8 cellular contexts compared by ENCODE assay signal in the genomic region with DNA sequence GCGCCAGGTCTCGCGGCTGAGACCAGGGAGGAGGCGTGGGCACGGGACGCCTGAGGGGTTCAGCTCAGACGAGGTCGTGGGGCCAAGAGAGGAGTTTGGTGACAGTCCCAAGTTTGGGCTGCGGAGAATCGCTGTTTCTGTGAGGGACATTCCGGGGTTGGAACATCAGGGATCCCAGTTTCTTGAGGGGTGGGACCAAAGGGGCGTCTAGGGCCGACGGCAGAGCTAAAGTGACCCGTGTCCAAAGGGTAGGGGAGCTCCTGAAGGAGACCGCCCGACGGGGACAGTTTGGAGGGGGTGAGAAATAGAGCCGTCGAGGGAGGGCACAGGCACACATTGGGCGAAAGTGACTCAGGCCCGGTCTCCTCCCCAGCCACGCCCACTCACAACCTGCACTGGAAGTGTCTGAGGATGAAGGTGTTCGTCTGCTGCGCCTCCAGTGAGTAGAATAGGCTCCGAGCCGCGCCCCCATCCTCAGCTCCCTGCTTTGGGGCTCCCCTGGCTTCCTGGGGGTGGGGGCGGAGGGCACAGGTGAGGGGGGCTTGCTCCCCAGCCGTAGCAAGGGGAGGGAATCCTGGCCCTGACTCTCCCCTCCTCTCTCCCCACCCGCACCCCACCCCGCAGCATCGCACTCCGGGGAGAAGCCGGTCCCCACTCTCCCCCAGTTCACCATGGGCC. TPM values are rescaled to one million over a fixed set of nuclear protein-coding genes. Genes with fewer than 3 reads are reported as not detected.
DNase-seq lines count a peak whose midpoint lies in the region; ATAC-seq and TF ChIP-seq lines count a peak whose summit lies in the region.

No MANE protein-coding gene starts in this region.

- H3K27me3 Mint-ChIP-seq in GM23338 (ENCODE audit: insufficient read depth, low read depth, poor library complexity) (peaks cover 60% of the 10 kb centered on the region), osteocyte (ENCODE audit: unreplicated experiment) (peaks cover 25% of the 10 kb centered on the region)

- no peak for TF ChIP-seq POLR2A in transverse colon (IDR thresholded peaks at IDR 0.05)

- in situ Hi-C loops in transverse colon (cut with MboI; ENCODE audit: low pct_ligation_motif_present in 1 of 4, low pct_unique_long_range_greater_than_20kb in 1 of 4, low sequenced_read_pairs in 3 of 4): no loop called here

- TF ChIP-seq CTCF in GM23338 (conservative IDR thresholded peaks at IDR 0.05; ENCODE audit: low read depth in 2 of 2) (no peak), fibroblast of villous mesenchyme (IDR thresholded peaks at IDR 0.05; ENCODE audit: insufficient read depth, low read depth, low read length) (no peak), osteocyte (IDR thresholded peaks at IDR 0.05) (no peak), transverse colon (IDR thresholded peaks at IDR 0.05) (no peak)

- H3K4me3 Mint-ChIP-seq in GM23338 (peak overlapping the region; percentile 95), osteocyte (ENCODE audit: unreplicated experiment) (peak overlapping the region; percentile 90)

- DNase-seq in GM23338 (ENCODE audit: low spot score) (peak; percentile 77), OCI-M1 (lab: John Stamatoyannopoulos, UW) (peak; percentile 76), activated T-helper 1 cell treated with Interleukin-2 at 50 U/mL for 16 hours (ENCODE audit: low read depth) (peak; percentile 57), fibroblast of villous mesenchyme (ENCODE audit: low read depth) (no peak), osteocyte (ENCODE audit: extremely low spot score, unreplicated experiment) (no peak), transverse colon (peak; percentile 86), cortex of kidney (lab: John Stamatoyannopoulos, UW) (no peak)

- H3F3A ChIP-seq in GM23338 (replicated peaks; ENCODE audit: low read depth): peaks cover 18% of the 10 kb centered on the region; the same call in 1 of the 2 replicates

- H4K20me1 ChIP-seq in GM23338 (replicated peaks; ENCODE audit: insufficient read depth): peaks cover 6% of the 10 kb centered on the region; the same call in 1 of the 2 replicates

- 0 to 3% methylated on average over 4 to 32 of the region's 35 CpGs for WGBS in transverse colon (ENCODE audit: low coverage in 1 of 2), 2 donors

- H3K4me1 Mint-ChIP-seq in GM23338: peaks cover 39% of the 10 kb centered on the region
- peaks cover 30% of the 10 kb centered on the region for H3K4me1 Mint-ChIP-seq in osteocyte (ENCODE audit: unreplicated experiment)

- H3K9me3 ChIP-seq in transverse colon: no peaks in the 10 kb centered on the region

- H3K36me3 Mint-ChIP-seq in GM23338 (ENCODE audit: low read depth): no peaks in the 10 kb centered on the region; the same call in 2 of the 3 replicates
- no peaks in the 10 kb centered on the region for H3K36me3 Mint-ChIP-seq in osteocyte (ENCODE audit: unreplicated experiment)

- no peak overlapping the region for H3K27ac ChIP-seq in GM23338 (ENCODE audit: low read depth)
- H3K27ac ChIP-seq in transverse colon: peak overlapping the region; percentile 90 to 94 (median 92)

- intact Hi-C loops in transverse colon (cut with DNase I; ENCODE audit: low total_unique reads): loop anchor here (10.0 kb wide), 1 partner anchor 601 kb away; no protein-coding TSS in a partner anchor

- no peak overlapping the region for H3K27ac Mint-ChIP-seq in GM23338
- peak overlapping the region; percentile 89 for H3K27ac Mint-ChIP-seq in osteocyte (ENCODE audit: unreplicated experiment)

- H3K79me2 ChIP-seq in GM23338 (replicated peaks; ENCODE audit: insufficient read depth): no peaks in the 10 kb centered on the region

- no peaks in the 10 kb centered on the region for H3K9me2 ChIP-seq in GM23338 (ENCODE audit: insufficient read depth)

- peaks cover 39% of the 10 kb centered on the region for H3K27me3 ChIP-seq in GM23338 (ENCODE audit: insufficient read depth)
- H3K27me3 ChIP-seq in transverse colon: peaks cover 35% of the 10 kb centered on the region

- H3K9me3 Mint-ChIP-seq in GM23338 (no peaks in the 10 kb centered on the region), osteocyte (ENCODE audit: unreplicated experiment) (no peaks in the 10 kb centered on the region)

- H3K4me2 ChIP-seq in GM23338: peak overlapping the region; percentile 95

- peak overlapping the region; percentile 88 for H3K4me3 ChIP-seq in GM23338
- peak overlapping the region; percentile 88 for H3K4me3 ChIP-seq in fibroblast of villous mesenchyme (ENCODE audit: low read depth, low read length)
- peak overlapping the region; percentile 45 to 78 (median 53) for H3K4me3 ChIP-seq in transverse colon

- H3K36me3 ChIP-seq in GM23338 (ENCODE audit: insufficient read depth) (no peaks in the 10 kb centered on the region), transverse colon (no peaks in the 10 kb centered on the region)

- H2AFZ ChIP-seq in GM23338: peak overlapping the region; percentile 97; the same call in 1 of the 2 replicates

- no peak for TF ChIP-seq EP300 in transverse colon (IDR thresholded peaks at IDR 0.05; ENCODE audit: low read depth)

- peak; percentile 3 for ATAC-seq in GM23338
- no peak for ATAC-seq in GM18517 (IDR thresholded peaks at IDR 0.05; ENCODE audit: unreplicated experiment)

- H3K4me1 ChIP-seq in GM23338 (ENCODE audit: insufficient read depth): peaks cover 24% of the 10 kb centered on the region
- peaks cover 34 to 53% (median 50%) of the 10 kb centered on the region in 4 donors for H3K4me1 ChIP-seq in transverse colon

TF ChIP-seq in GM23338, 12 proteins besides CTCF, POLR2A, EP300 and RAD21:
- TF ChIP-seq CREB1 (CRISPR knock-in tag; IDR thresholded peaks at IDR 0.05; ENCODE audit: low read depth) (no peak), POLR2AphosphoS5 (IDR thresholded peaks at IDR 0.05; ENCODE audit: low read depth) (0 out of 2 replicates have a peak, but pooled peaks have one; percentile 16)
TF ChIP-seq in GM23338: peak in this region for 1.

RNA-seq across cellular contexts. Expression of gene EFNA3, which starts 7.0 kb away (rescaled TPM):
- 13.6 and 14.5 TPM in 2 replicates for total RNA-seq in GM23338 (2014; rRNA removed; shearing (Covaris generic))
- polyA plus RNA-seq in GM23338 (2016; fragmentation: Nextera tagmentation; extraction: Ambion mirVana): 10.3 and 13.5 TPM in 2 replicates
- total RNA-seq in fibroblast of villous mesenchyme (0.32 and 0.43 TPM in 2 replicates), osteocyte (2.1 and 2.9 TPM in 2 replicates), transverse colon (1 to 10 TPM; 3.4 to 7.9 (median 7.2) TPM)

RNA-seq across cellular contexts. Expression of gene EFNA4, which starts 22.1 kb away (rescaled TPM):
- total RNA-seq in GM23338 (2014; rRNA removed; shearing (Covaris generic)): 22.9 and 25.0 TPM in 2 replicates
- polyA plus RNA-seq in GM23338 (2016; fragmentation: Nextera tagmentation; extraction: Ambion mirVana): 11.1 and 16.4 TPM in 2 replicates
- total RNA-seq in fibroblast of villous mesenchyme (2.6 and 3.9 TPM in 2 replicates), osteocyte (10.1 and 12.4 TPM in 2 replicates), transverse colon (10 to 100 TPM; 18.3 to 57.2 (median 37.2) TPM)

RNA-seq across cellular contexts. Expression of gene ADAM15, which starts 34.5 kb away (rescaled TPM):
- total RNA-seq in GM23338 (2014; rRNA removed; shearing (Covaris generic)): 25.9 and 31.1 TPM in 2 replicates
- 24.2 and 25.9 TPM in 2 replicates for polyA plus RNA-seq in GM23338 (2016; fragmentation: Nextera tagmentation; extraction: Ambion mirVana)
- 41.2 and 49.2 TPM in 2 replicates for total RNA-seq in fibroblast of villous mesenchyme
- 88.4 and 89.4 TPM in 2 replicates for total RNA-seq in osteocyte
- 100 to 1,000 TPM in 3 of 4 donors, 10 to 100 TPM in 1; 90.6 to 196 (median 115) TPM for total RNA-seq in transverse colon

RNA-seq across cellular contexts. Expression of gene EFNA1, which starts 42.0 kb away (rescaled TPM):
- 2.1 and 5.1 TPM in 2 replicates for total RNA-seq in GM23338 (2014; rRNA removed; shearing (Covaris generic))
- polyA plus RNA-seq in GM23338 (2016; fragmentation: Nextera tagmentation; extraction: Ambion mirVana): 3.2 and 5.1 TPM in 2 replicates
- total RNA-seq in fibroblast of villous mesenchyme (not detected in 2 replicates), osteocyte (29.3 and 31.3 TPM in 2 replicates), transverse colon (100 to 1,000 TPM in 1 of 4 donors, 10 to 100 TPM in 3; 18.5 to 108 (median 62.7) TPM)

RNA-seq across cellular contexts. Expression of gene SLC50A1, which starts 50.0 kb away (rescaled TPM):
- total RNA-seq in GM23338 (2014; rRNA removed; shearing (Covaris generic)): 30.0 and 50.5 TPM in 2 replicates
- polyA plus RNA-seq in GM23338 (2016; fragmentation: Nextera tagmentation; extraction: Ambion mirVana): 63.9 and 65.4 TPM in 2 replicates
- total RNA-seq in fibroblast of villous mesenchyme (52.5 and 58.7 TPM in 2 replicates), osteocyte (26.5 and 26.6 TPM in 2 replicates), transverse colon (100 to 1,000 TPM in 1 of 4 donors, 10 to 100 TPM in 2, 1 to 10 TPM in 1; 5.2 to 199 (median 44.4) TPM)

Comparison
In these comparisons a context has a peak if more than half of its experiments do, and no peak if none do; other contexts are left out.
1. DNase-seq: peak in GM23338 (single experiment), OCI-M1 (single experiment), activated T-helper 1 cell treated with Interleukin-2 at 50 U/mL for 16 hours (single experiment) and transverse colon (single experiment); none in fibroblast of villous mesenchyme (single experiment), osteocyte (single experiment) and cortex of kidney (single experiment).
2. Peak in every context shown above with its lines, with median percentiles within 50 percentile points of each other: H3K4me3 ChIP-seq.